In genomic region chr16:19432429-19432828, GRCh38 we compare ENCODE assay signal across 15 cellular contexts. TPM values are rescaled to one million over a fixed set of nuclear protein-coding genes. Genes with fewer than 3 reads are reported as not detected.
DNase-seq lines count a peak whose midpoint lies in the region; ATAC-seq and TF ChIP-seq lines count a peak whose summit lies in the region.
"Had no signal": no experiment of that assay in that cellular context is flagged by ENCODE, and none has a peak within 500 bp of the region (broad histone marks: within the 10 kb centered on the region; RNA-seq: fewer than 3 reads in every experiment).

No MANE protein-coding gene starts in this region.

- no peak overlapping the region for H3K4me3 Mint-ChIP-seq in WTC11
- H3K4me3 Mint-ChIP-seq: activated naive CD8-positive, alpha-beta T cell treated with anti-CD3 and anti-CD28 coated beads for 36 hours had no signal

- H3K4ac ChIP-seq in mesendoderm (ENCODE audit: low read depth, low read length) = no peak overlapping the region

- H3K4me3 ChIP-seq in DND-41 (ENCODE audit: low read depth in 1 of 2, low read length in 2 of 2) (no peak overlapping the region), NB4 (ENCODE audit: low read depth, low read length) (no peak overlapping the region), mesendoderm (ENCODE audit: low read length) (no peak overlapping the region), GM23248 (no peak overlapping the region)
- H3K4me3 ChIP-seq: thyroid gland had no signal

- H3K79me2 ChIP-seq in DND-41 (ENCODE audit: insufficient read depth, low read length) = no peaks in the 10 kb centered on the region
- H3K79me2 ChIP-seq in mesendoderm (ENCODE audit: control insufficient read depth, insufficient read depth, low read length) = no peaks in the 10 kb centered on the region
- no peaks in the 10 kb centered on the region for H3K79me2 ChIP-seq in GM23248 (ENCODE audit: insufficient read depth)

- H3K56ac ChIP-seq in mesendoderm (ENCODE audit: low read length) = no peak overlapping the region

- no peaks in the 10 kb centered on the region for H3K9me2 ChIP-seq in GM23248 (ENCODE audit: insufficient read depth)

- intact Hi-C loops in posterior cingulate gyrus (cut with DNase I) = no loop called here

- H3K27ac ChIP-seq in DND-41 (ENCODE audit: low read length) (no peak overlapping the region), mesendoderm (ENCODE audit: low read depth, low read length) (no peak overlapping the region), GM23248 (no peak overlapping the region)
- H3K27ac ChIP-seq: thyroid gland had no signal

- in situ Hi-C loops in GM23248 (cut with MboI) = no loop called here

- no peak overlapping the region for H4K5ac ChIP-seq in mesendoderm (ENCODE audit: low read length)

- TF ChIP-seq CTCF in DND-41 (IDR thresholded peaks at IDR 0.05; ENCODE audit: borderline replicate concordance, extremely low read depth, low read length, poor library complexity, severe bottlenecking) = no peak
- TF ChIP-seq CTCF in NB4 (IDR thresholded peaks at IDR 0.05; ENCODE audit: low read depth, low read length) = no peak
- no peak for TF ChIP-seq CTCF in WTC11 (IDR thresholded peaks at IDR 0.05)
- no peak for TF ChIP-seq CTCF in omental fat pad (IDR thresholded peaks at IDR 0.05)

- no peaks in the 10 kb centered on the region for H3K27me3 Mint-ChIP-seq in WTC11 (ENCODE audit: low read depth)

- H3K27me3 ChIP-seq in DND-41 (ENCODE audit: insufficient read depth, low read length, poor library complexity) (no peaks in the 10 kb centered on the region), mesendoderm (ENCODE audit: insufficient read depth, low read length, poor library complexity) (no peaks in the 10 kb centered on the region), GM23248 (replicated peaks; ENCODE audit: insufficient read depth) (no peaks in the 10 kb centered on the region)
- H3K27me3 ChIP-seq: thyroid gland had no signal

- H3F3A ChIP-seq in GM23248 (ENCODE audit: insufficient read depth) = no peaks in the 10 kb centered on the region

- H4K20me1 ChIP-seq in DND-41 (ENCODE audit: insufficient read depth, low read length) = no peaks in the 10 kb centered on the region
- H4K20me1 ChIP-seq in GM23248 (ENCODE audit: insufficient read depth) = no peaks in the 10 kb centered on the region

- no peaks in the 10 kb centered on the region for H3K36me3 Mint-ChIP-seq in WTC11
- H3K36me3 Mint-ChIP-seq: activated naive CD8-positive, alpha-beta T cell treated with anti-CD3 and anti-CD28 coated beads for 36 hours had no signal

- no peak overlapping the region for H3K4me2 ChIP-seq in DND-41 (ENCODE audit: insufficient read depth, low read length)
- H3K4me2 ChIP-seq in mesendoderm (ENCODE audit: low read length) = no peak overlapping the region
- H3K4me2 ChIP-seq in GM23248 (ENCODE audit: unreplicated experiment) = no peak overlapping the region

- H3K9me3 ChIP-seq in DND-41 (ENCODE audit: insufficient read depth, low read length, severe bottlenecking) (no peaks in the 10 kb centered on the region), GM23248 (ENCODE audit: low read depth) (no peaks in the 10 kb centered on the region)
- H3K9me3 ChIP-seq: thyroid gland had no signal

- H3K23ac ChIP-seq in mesendoderm (ENCODE audit: low read length) = no peak overlapping the region

- H3K79me1 ChIP-seq in mesendoderm (ENCODE audit: low read length) = no peaks in the 10 kb centered on the region

- H2BK15ac ChIP-seq in mesendoderm (replicated peaks; ENCODE audit: low read depth) = no peak overlapping the region

- H3K9ac ChIP-seq in DND-41 (ENCODE audit: low read depth, low read length) (no peak overlapping the region), mesendoderm (ENCODE audit: low read length) (no peak overlapping the region), GM23248 (no peak overlapping the region)

- H3K27ac Mint-ChIP-seq in WTC11 = no peak overlapping the region
- H3K27ac Mint-ChIP-seq: activated naive CD8-positive, alpha-beta T cell treated with anti-CD3 and anti-CD28 coated beads for 36 hours had no signal

- CTCF ChIA-PET in WTC11 (lab: Charles Lee) = interaction anchor here (1.5 kb wide), 2 partner anchors 15 to 57 kb away, joined by 3 to 7 read pairs; no protein-coding TSS in a partner anchor

- DNase-seq in DND-41 (no peak), NB4 (ENCODE audit: low read depth) (peak; percentile 5), WTC11 (ENCODE audit: low spot score) (no peak), mesendoderm (peak; percentile 55), posterior cingulate gyrus (no peak), omental fat pad (ENCODE audit: low spot score) (no peak), GM23248 (no peak)
- DNase-seq: activated CD4-positive, alpha-beta T cell treated with anti-CD3 and anti-CD28 coated beads, Interleukin-2, amount 50 U/mL, for 4 hours; activated naive CD8-positive, alpha-beta T cell treated with anti-CD3 and anti-CD28 coated beads for 36 hours; DMS 273 treated with DMSO at 0.1 percent for 48 hours; effector memory CD4-positive, alpha-beta T cell; nucleus accumbens; thyroid gland had no signal

- H2BK120ac ChIP-seq in mesendoderm (ENCODE audit: low read depth, low read length) = no peak overlapping the region

- no peak overlapping the region for H2AK5ac ChIP-seq in mesendoderm (ENCODE audit: low read length)

- H2AFZ ChIP-seq in DND-41 (ENCODE audit: low read depth, low read length) (peak overlapping the region; percentile 25; the same call in 1 of the 2 replicates), GM23248 (no peak overlapping the region)

- H3K4me1 Mint-ChIP-seq in WTC11 = peaks cover 15% of the 10 kb centered on the region

- no peak overlapping the region for H3K18ac ChIP-seq in mesendoderm (ENCODE audit: low read length)

- ATAC-seq in DND-41 (ENCODE audit: insufficient read depth, low read depth) (peak; percentile 54; the same call in 1 of the 3 replicates), WTC11 (peak; percentile 56), omental fat pad (ENCODE audit: low FRiP score) (no peak), HG03135 (IDR thresholded peaks at IDR 0.05; ENCODE audit: unreplicated experiment) (no peak)
- ATAC-seq: SK-N-SH treated with all-trans-retinoic acid at 6 μM for 48 hours had no signal

- H3K4me1 ChIP-seq in DND-41 (ENCODE audit: insufficient read depth, low read length) (peaks cover 5% of the 10 kb centered on the region), mesendoderm (ENCODE audit: control insufficient read depth, low read depth, low read length) (no peaks in the 10 kb centered on the region), GM23248 (ENCODE audit: insufficient read depth) (no peaks in the 10 kb centered on the region)
- H3K4me1 ChIP-seq: thyroid gland had no signal

- TF ChIP-seq POLR2A in NB4 (IDR thresholded peaks at IDR 0.05; ENCODE audit: extremely low read depth, insufficient read length) = no peak

- H3K36me3 ChIP-seq in DND-41 (ENCODE audit: insufficient read depth, low read length) = no peaks in the 10 kb centered on the region
- no peaks in the 10 kb centered on the region for H3K36me3 ChIP-seq in mesendoderm (ENCODE audit: control insufficient read depth, insufficient read depth, low read length)
- no peaks in the 10 kb centered on the region for H3K36me3 ChIP-seq in GM23248 (ENCODE audit: low read depth)
- H3K36me3 ChIP-seq: thyroid gland had no signal

- no peak overlapping the region for H4K8ac ChIP-seq in mesendoderm (ENCODE audit: low read depth, low read length)

- H2BK5ac ChIP-seq in mesendoderm (ENCODE audit: low read length) = no peak overlapping the region

- H3K9me3 Mint-ChIP-seq in WTC11 = no peaks in the 10 kb centered on the region
- H3K9me3 Mint-ChIP-seq: activated naive CD8-positive, alpha-beta T cell treated with anti-CD3 and anti-CD28 coated beads for 36 hours had no signal

- POLR2A ChIA-PET in WTC11 (lab: Charles Lee) = no interaction called here

TF ChIP-seq in WTC11, 78 proteins besides CTCF, POLR2A, EP300 and RAD21:
- TF ChIP-seq ZNF232 (CRISPR knock-in tag; IDR thresholded peaks at IDR 0.05) (no peak), NR2C2 (CRISPR knock-in tag; IDR thresholded peaks at IDR 0.05) (no peak), FOXP1 (CRISPR knock-in tag; IDR thresholded peaks at IDR 0.05; ENCODE audit: borderline replicate concordance) (no peak), ZNF396 (CRISPR knock-in tag; IDR thresholded peaks at IDR 0.05; ENCODE audit: borderline replicate concordance) (no peak), FOXK1 (CRISPR knock-in tag; IDR thresholded peaks at IDR 0.05) (no peak), GABPB1 (CRISPR knock-in tag; IDR thresholded peaks at IDR 0.05) (peak; percentile 83), ZNF263 (CRISPR knock-in tag; IDR thresholded peaks at IDR 0.05; ENCODE audit: low read depth) (no peak), ETV6 (CRISPR knock-in tag; IDR thresholded peaks at IDR 0.05) (no peak)

RNA-seq across cellular contexts. Expression of gene TMC5, which starts 14.7 kb away (rescaled TPM):
- total RNA-seq in WTC11 (2021) (2.1 to 4.6 TPM (median 3.1 TPM) in 3 replicates), omental fat pad (1 to 10 TPM in 3 of 4 donors, under 1 TPM in 1; 0.47 to 7.1 (median 1.1) TPM)
- 4.5 TPM for polyA plus RNA-seq in mesendoderm (2013, experiment 1 of 2)
- polyA plus RNA-seq in mesendoderm (2013, experiment 2 of 2) = 4.1 TPM
- total RNA-seq in GM23248 (2014; rRNA removed; shearing (Covaris generic)) = not detected in 2 replicates
- polyA plus RNA-seq in GM23248 (2016; fragmentation: Nextera tagmentation; extraction: Ambion mirVana) = not detected in 2 replicates
- total RNA-seq: activated naive CD8-positive, alpha-beta T cell treated with anti-CD3 and anti-CD28 coated beads for 36 hours had no signal

Comparison
In these comparisons a context has a peak if more than half of its experiments do, and no peak if none do; other contexts are left out.
1. ATAC-seq: peak in DND-41 (single experiment) and WTC11 (single experiment); none in omental fat pad (single experiment) and HG03135 (single experiment).
2. DNase-seq: peak in NB4 (single experiment) and mesendoderm (single experiment); none in DND-41 (single experiment), WTC11 (single experiment), posterior cingulate gyrus (0 of 10), omental fat pad (single experiment) and GM23248 (single experiment).